ENCODE assay signal across 8 cellular contexts in the genomic region with DNA sequence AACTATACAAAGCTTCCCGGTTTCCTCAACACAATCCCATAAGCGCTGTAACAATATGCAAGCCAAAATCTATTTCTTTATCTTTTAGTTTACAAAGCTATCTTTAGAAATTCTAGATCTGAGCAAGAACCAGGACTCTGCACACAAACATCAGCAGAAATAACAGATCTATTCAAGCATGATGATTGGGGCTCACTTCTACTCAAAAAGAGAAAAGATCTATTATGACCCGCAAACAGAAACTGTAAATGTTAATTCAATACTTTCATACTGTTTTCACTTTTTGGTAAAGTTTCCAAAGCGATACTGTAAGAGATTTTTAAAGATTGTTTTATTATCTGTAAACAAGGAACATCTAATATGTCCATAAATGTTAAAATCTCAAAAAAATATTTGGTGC.
DNase-seq lines count a peak whose midpoint lies in the region; ATAC-seq, FAIRE-seq and TF ChIP-seq lines count a peak whose summit lies in the region.

No MANE protein-coding gene starts in this region.

- no peak for DNase-seq in dorsolateral prefrontal cortex
- no peak for DNase-seq in osteoblast (ENCODE audit: insufficient read length, low spot score, missing footprints)
- no peak for DNase-seq in HuH-7 (ENCODE audit: low spot score)
- no peak for DNase-seq in OCI-M2 (lab: John Stamatoyannopoulos, UW; ENCODE audit: unreplicated experiment)
- DNase-seq in SIG-M5 treated with dmso at 0.1 percent for 504 hours (lab: John Stamatoyannopoulos, UW; ENCODE audit: unreplicated experiment) = no peak

- H3K27ac ChIP-seq in dorsolateral prefrontal cortex = peak overlapping the region; percentile 81 to 99 (median 97)
- no peak overlapping the region for H3K27ac ChIP-seq in osteoblast (ENCODE audit: low read depth, low read length)

- H3K4me2 ChIP-seq in osteoblast (ENCODE audit: insufficient read depth, low read length) = peak overlapping the region; percentile 87

- no peak for ATAC-seq in HG02840 (IDR thresholded peaks at IDR 0.05; ENCODE audit: low FRiP score, unreplicated experiment)

- no peak overlapping the region for H2AFZ ChIP-seq in osteoblast (ENCODE audit: low read length)

- H3K36me3 Mint-ChIP-seq in IgD-negative memory B cell = no peaks in the 10 kb centered on the region

- peak overlapping the region; percentile 85 to 97 (median 93) for H3K4me3 Mint-ChIP-seq in IgD-negative memory B cell

- H3K4me3 ChIP-seq in dorsolateral prefrontal cortex = peak overlapping the region; percentile 67 to 99 (median 93)
- H3K4me3 ChIP-seq in osteoblast (ENCODE audit: insufficient read depth, low read length) = peak overlapping the region; percentile 89

- H3K27ac Mint-ChIP-seq in IgD-negative memory B cell = peak overlapping the region in 1 of 3 donors; percentile 63

- peaks cover 38% of the 10 kb centered on the region for H3K79me2 ChIP-seq in osteoblast (ENCODE audit: insufficient read depth, low read length)

- peaks cover 35 to 53% (median 36%) of the 10 kb centered on the region in 3 donors for H3K4me1 Mint-ChIP-seq in IgD-negative memory B cell

- intact Hi-C loops in dorsolateral prefrontal cortex (cut with DNase I) = loop anchor here (2.0 to 10.0 kb wide), 6 partner anchors 43 to 453 kb away; a partner anchor contains a TSS

- FAIRE-seq in G401.6 (lab: Jason Lieb, UNC) = peak; percentile 27

- TF ChIP-seq CTCF in dorsolateral prefrontal cortex (IDR thresholded peaks at IDR 0.05 in 54 of 56, conservative IDR thresholded peaks at IDR 0.05 in 2 of 56; ENCODE audit: low read depth in 1 of 56, partially characterized antibody in 56 of 56) (no peak), osteoblast (IDR thresholded peaks at IDR 0.05; ENCODE audit: extremely low read depth, low read depth, low read length) (no peak)

- H3K27me3 ChIP-seq in dorsolateral prefrontal cortex (no peaks in the 10 kb centered on the region), osteoblast (ENCODE audit: insufficient read depth, low read length) (no peaks in the 10 kb centered on the region)

- H3K36me3 ChIP-seq in osteoblast (ENCODE audit: insufficient read depth, low read length) = no peaks in the 10 kb centered on the region

- peaks cover 14% of the 10 kb centered on the region for H4K20me1 ChIP-seq in osteoblast (ENCODE audit: insufficient read depth, low read length)

- no peaks in the 10 kb centered on the region for H3K4me1 ChIP-seq in osteoblast (ENCODE audit: insufficient read depth, low read length)

- H3K9me3 Mint-ChIP-seq in IgD-negative memory B cell = no peaks in the 10 kb centered on the region

- no peaks in the 10 kb centered on the region for H3K27me3 Mint-ChIP-seq in IgD-negative memory B cell

- no peaks in the 10 kb centered on the region for H3K9me3 ChIP-seq in osteoblast (ENCODE audit: low read depth, low read length)
